2 cellular contexts compared by ENCODE assay signal in the genomic region with DNA sequence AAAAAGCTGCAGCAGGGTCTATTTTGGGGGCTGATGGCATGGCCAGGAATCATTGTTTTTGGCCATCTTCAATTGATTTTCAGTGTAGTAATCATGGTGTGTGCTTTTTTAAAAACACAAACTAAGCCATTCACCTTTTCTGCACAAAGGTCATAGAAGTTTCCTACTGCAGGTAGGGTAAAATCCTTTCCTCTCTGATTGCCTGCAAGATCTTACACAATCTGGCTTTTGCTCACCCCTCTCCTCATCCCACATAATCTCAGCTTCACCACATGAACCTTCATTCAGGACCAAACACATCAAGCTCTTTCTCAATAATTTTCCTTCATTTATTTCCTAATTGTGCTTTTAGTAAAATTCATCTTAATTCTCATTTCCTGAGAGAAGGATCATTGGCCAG.
TF ChIP-seq lines count a peak whose summit lies in the region.

No MANE protein-coding gene starts in this region.

TF ChIP-seq in H1, 55 proteins besides CTCF, POLR2A, EP300 and RAD21:
- TF ChIP-seq BRCA1 (IDR thresholded peaks at IDR 0.05; ENCODE audit: low read depth, low read length) (no peak), TBP (IDR thresholded peaks at IDR 0.05; ENCODE audit: low read depth, low read length) (no peak), CHD2 (IDR thresholded peaks at IDR 0.05; ENCODE audit: low read length) (no peak), SUZ12 (IDR thresholded peaks at IDR 0.05; ENCODE audit: low read length) (no peak), RXRA (IDR thresholded peaks at IDR 0.05; ENCODE audit: insufficient read depth, low read depth, low read length) (no peak), CEBPB (IDR thresholded peaks at IDR 0.05; ENCODE audit: low read depth, low read length) (no peak), ASH2L (IDR thresholded peaks at IDR 0.05; ENCODE audit: low read length) (no peak), FOSL1 (IDR thresholded peaks at IDR 0.05; ENCODE audit: insufficient read depth, low read depth, low read length) (no peak), SAP30 (IDR thresholded peaks at IDR 0.05; ENCODE audit: insufficient read depth, insufficient replicate concordance, low read length) (no peak), SP1 (IDR thresholded peaks at IDR 0.05; ENCODE audit: low read depth, low read length) (no peak), RNF2 (IDR thresholded peaks at IDR 0.05; ENCODE audit: borderline replicate concordance, low read depth, low read length, missing control alignments, poor library complexity, severe bottlenecking) (no peak), HDAC6 (IDR thresholded peaks at IDR 0.05; ENCODE audit: low read depth, low read length) (no peak)

TF ChIP-seq in HEK293T, 16 proteins besides CTCF, POLR2A, EP300 and RAD21:
- no peak for TF ChIP-seq CTBP1 (IDR thresholded peaks at IDR 0.05; ENCODE audit: borderline replicate concordance)
- TF ChIP-seq LEF1 (IDR thresholded peaks at IDR 0.05; ENCODE audit: borderline replicate concordance): no peak
- TF ChIP-seq SP1 (IDR thresholded peaks at IDR 0.05): no peak
- TF ChIP-seq FOXA1 (IDR thresholded peaks at IDR 0.05): no peak
- no peak for TF ChIP-seq HDGF (IDR thresholded peaks at IDR 0.05; ENCODE audit: borderline replicate concordance)
- no peak for TF ChIP-seq FOXK2 (IDR thresholded peaks at IDR 0.05)
- no peak for TF ChIP-seq ELF4 (IDR thresholded peaks at IDR 0.05)
- TF ChIP-seq NFRKB (IDR thresholded peaks at IDR 0.05): no peak
- TF ChIP-seq, protein P1, sequence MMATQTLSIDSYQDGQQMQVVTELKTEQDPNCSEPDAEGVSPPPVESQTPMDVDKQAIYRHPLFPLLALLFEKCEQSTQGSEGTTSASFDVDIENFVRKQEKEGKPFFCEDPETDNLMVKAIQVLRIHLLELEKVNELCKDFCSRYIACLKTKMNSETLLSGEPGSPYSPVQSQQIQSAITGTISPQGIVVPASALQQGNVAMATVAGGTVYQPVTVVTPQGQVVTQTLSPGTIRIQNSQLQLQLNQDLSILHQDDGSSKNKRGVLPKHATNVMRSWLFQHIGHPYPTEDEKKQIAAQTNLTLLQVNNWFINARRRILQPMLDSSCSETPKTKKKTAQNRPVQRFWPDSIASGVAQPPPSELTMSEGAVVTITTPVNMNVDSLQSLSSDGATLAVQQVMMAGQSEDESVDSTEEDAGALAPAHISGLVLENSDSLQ (IDR thresholded peaks at IDR 0.05): no peak
- TF ChIP-seq ARNT (IDR thresholded peaks at IDR 0.05): no peak
- no peak for TF ChIP-seq FOXM1 (IDR thresholded peaks at IDR 0.05; ENCODE audit: borderline replicate concordance)
- no peak for TF ChIP-seq SUZ12 (IDR thresholded peaks at IDR 0.05)
- TF ChIP-seq L3MBTL2 (conservative IDR thresholded peaks at IDR 0.05): no peak
- TF ChIP-seq TARDBP (IDR thresholded peaks at IDR 0.05): no peak
- TF ChIP-seq BHLHE40 (IDR thresholded peaks at IDR 0.05; ENCODE audit: borderline replicate concordance): no peak
